Comparison of ENCODE assay signal across 1 cellular context in genomic region chr18:38022247-38022646, GRCh38.
TF ChIP-seq lines count a peak whose summit lies in the region.

No MANE protein-coding gene starts in this region.

TF ChIP-seq in SK-N-SH treated with all-trans-retinoic acid at 6 μM for 48 hours, 23 proteins besides CTCF, POLR2A, EP300 and RAD21 (continued from another document):
- TF ChIP-seq PATZ1 (CRISPR knock-in tag; IDR thresholded peaks at IDR 0.05; ENCODE audit: borderline replicate concordance) = no peak
- no peak for TF ChIP-seq POU6F1 (CRISPR knock-in tag; IDR thresholded peaks at IDR 0.05; ENCODE audit: borderline replicate concordance, low read depth)
- no peak for TF ChIP-seq CSRNP3 (CRISPR knock-in tag; IDR thresholded peaks at IDR 0.05)
- no peak for TF ChIP-seq ZFP3 (CRISPR knock-in tag; IDR thresholded peaks at IDR 0.05)
